ENCODE assay signal across 8 cellular contexts in genomic region chr17:32341141-32341856, GRCh38. TPM values are rescaled to one million over a fixed set of nuclear protein-coding genes. Genes with fewer than 3 reads are reported as not detected.
DNase-seq lines count a peak whose midpoint lies in the region; ATAC-seq, FAIRE-seq and TF ChIP-seq lines count a peak whose summit lies in the region.

No MANE protein-coding gene starts in this region.

- no peaks in the 10 kb centered on the region for H3K9me1 ChIP-seq in K562 (ENCODE audit: control insufficient read depth, insufficient read depth, low read length)

- H3K79me2 ChIP-seq in K562 (ENCODE audit: control insufficient read depth, insufficient read depth, low read length), result peaks cover 14% of the 10 kb centered on the region; the same call in 2 of the 3 replicates

- H4K20me1 ChIP-seq in K562 (replicated peaks; ENCODE audit: control insufficient read depth, insufficient read depth, low read length), result no peaks in the 10 kb centered on the region

- TF ChIP-seq EP300 in K562 (IDR thresholded peaks at IDR 0.05; ENCODE audit: low read length), result no peak

- H3K36me3 ChIP-seq in K562 (ENCODE audit: control insufficient read depth, insufficient read depth, low read length), result peaks cover 5% of the 10 kb centered on the region; the same call in 1 of the 3 replicates

- no peak for FAIRE-seq in K562 (lab: Jason Lieb, UNC)

- peaks cover 21 to 29% of the 10 kb centered on the region in 2 experiments for H3K4me1 ChIP-seq in K562 (replicated peaks in 1 of 2; ENCODE audit: control insufficient read depth in 2 of 2, insufficient read depth in 2 of 2, low read length in 2 of 2)

- no peaks in the 10 kb centered on the region for H3K9me3 ChIP-seq in K562 (replicated peaks; ENCODE audit: control insufficient read depth, insufficient read depth, low read depth, low read length)

- no peaks in the 10 kb centered on the region for H3K27me3 ChIP-seq in K562 (ENCODE audit: control insufficient read depth in 2 of 2, insufficient read depth in 2 of 2, low read length in 2 of 2)

- POLR2A ChIA-PET in K562 (lab: Yijun Ruan, JAX), result interaction anchor here (0.6 to 1.8 kb wide), 2 partner anchors 9 to 33 kb away, joined by 4 to 10 read pairs; no protein-coding TSS in a partner anchor

- no peak for TF ChIP-seq POLR2A in K562 (conservative IDR thresholded peaks at IDR 0.05)

- TF ChIP-seq CTCF in K562 (IDR thresholded peaks at IDR 0.05 in 2 of 3, conservative IDR thresholded peaks at IDR 0.05 in 1 of 3; ENCODE audit: insufficient read depth in 2 of 3, low read depth in 1 of 3, low read length in 3 of 3), result peak; percentile 12 to 33 (median 22); a peak in 2 of 6 replicates

- ATAC-seq in HG03460 (IDR thresholded peaks at IDR 0.05; ENCODE audit: unreplicated experiment) (peak; percentile 22), SK-N-SH treated with all-trans-retinoic acid at 6 μM for 48 hours (peak; percentile 31; the same call in 2 of the 3 replicates), K562 (0 out of 3 replicates have a peak, but pooled peaks have one; percentile 8), HG02970 (IDR thresholded peaks at IDR 0.05; ENCODE audit: low FRiP score, unreplicated experiment) (no peak)

- TF ChIP-seq RAD21 in K562 (CRISPR knock-in tag; conservative IDR thresholded peaks at IDR 0.05 in 1 of 2, IDR thresholded peaks at IDR 0.05 in 1 of 2), result peak in 1 of 2 experiments; percentile 34; a peak in 1 of 4 replicates

- peak overlapping the region; percentile 83 for H3K27ac ChIP-seq in K562 (ENCODE audit: extremely low read depth, low read depth, low read length)

- intact Hi-C loops in K562 (cut with micrococcal nuclease), result no loop called here

- peak overlapping the region; percentile 91 for H2AFZ ChIP-seq in K562 (ENCODE audit: low read depth, low read length)

- peak overlapping the region; percentile 97 for H3K4me2 ChIP-seq in K562 (ENCODE audit: insufficient read depth, low read length)

- DNase-seq in DMS53 (lab: John Stamatoyannopoulos, UW), result peak; percentile 41
- no peak for DNase-seq in DMS53 treated with DMSO at 0.1 percent for 48 hours (lab: John Stamatoyannopoulos, UW; ENCODE audit: unreplicated experiment)
- peak in 3 of 4 experiments; percentile 26 to 51 (median 30) for DNase-seq in K562 (ENCODE audit: extremely low read depth in 1 of 4, low spot score in 3 of 4)
- DNase-seq in iris pigment epithelial cell (ENCODE audit: low read depth), result peak; percentile 16
- DNase-seq in stimulated activated CD4-positive, alpha-beta T cell treated with anti-CD3 and anti-CD28 coated beads, Interleukin-2, amount 100 ng/mL, for 24 hours, result peak; percentile 43 to 48

- in situ Hi-C loops in K562 (cut with MboI), result no loop called here

- H3K4me3 ChIP-seq in K562, result peak overlapping the region; percentile 55

- WGBS in K562 (ENCODE audit: insufficient coverage, low coverage, missing lambda C conversion rate), result 4% methylated on average over 13 of the region's 13 CpGs

- TSS peak; percentile 59 for BruUV-seq in K562 (replicated peaks; lab: Mats Ljungman, UMichigan)

- H3K9ac ChIP-seq in K562 (ENCODE audit: insufficient read depth in 1 of 2, low read depth in 2 of 2, low read length in 2 of 2), result peak overlapping the region; percentile 74 to 92

- CTCF ChIA-PET in K562 (lab: Yijun Ruan, JAX; ENCODE audit: low intra/inter-chr PET ratio), result no interaction called here

TF ChIP-seq in SK-N-SH treated with all-trans-retinoic acid at 6 μM for 48 hours, 23 proteins besides CTCF, POLR2A, EP300 and RAD21:
- no peak for TF ChIP-seq ZFP3 (CRISPR knock-in tag; IDR thresholded peaks at IDR 0.05)
- TF ChIP-seq GLIS3 (CRISPR knock-in tag; IDR thresholded peaks at IDR 0.05), result no peak
- no peak for TF ChIP-seq ARNTL (CRISPR knock-in tag; IDR thresholded peaks at IDR 0.05; ENCODE audit: borderline replicate concordance, low read depth)
- no peak for TF ChIP-seq CSRNP3 (CRISPR knock-in tag; IDR thresholded peaks at IDR 0.05)
- no peak for TF ChIP-seq BACH2 (CRISPR knock-in tag; IDR thresholded peaks at IDR 0.05; ENCODE audit: borderline replicate concordance)
- no peak for TF ChIP-seq ZC3H10 (CRISPR knock-in tag; IDR thresholded peaks at IDR 0.05)
- TF ChIP-seq ZFP30 (CRISPR knock-in tag; IDR thresholded peaks at IDR 0.05), result no peak
- no peak for TF ChIP-seq RARB (CRISPR knock-in tag; IDR thresholded peaks at IDR 0.05)
- TF ChIP-seq ISL1 (CRISPR knock-in tag; IDR thresholded peaks at IDR 0.05), result no peak
- no peak for TF ChIP-seq TOX (CRISPR knock-in tag; IDR thresholded peaks at IDR 0.05; ENCODE audit: borderline replicate concordance)
TF ChIP-seq in SK-N-SH treated with all-trans-retinoic acid at 6 μM for 48 hours: peak in this region for 0.

TF ChIP-seq in K562, 482 proteins besides CTCF, POLR2A, EP300 and RAD21 (continues in another document):
- TF ChIP-seq ZNF384 (IDR thresholded peaks at IDR 0.05; ENCODE audit: low read depth, low read length) (0 out of 2 replicates have a peak, but pooled peaks have one; percentile 20), ZNF395 (CRISPR knock-in tag; IDR thresholded peaks at IDR 0.05) (0 out of 2 replicates have a peak, but pooled peaks have one; percentile 45), ARNT (IDR thresholded peaks at IDR 0.05) (0 out of 4 replicates have a peak, but pooled peaks of 1 of the 2 experiments have one; percentile 16), FOXK1 (CRISPR knock-in tag; IDR thresholded peaks at IDR 0.05; ENCODE audit: borderline replicate concordance) (0 out of 2 replicates have a peak, but pooled peaks have one; percentile 26), KDM5B (IDR thresholded peaks at IDR 0.05; ENCODE audit: insufficient replicate concordance, low read depth, low read length) (peak; percentile 21), XRCC5 (IDR thresholded peaks at IDR 0.05; ENCODE audit: low read depth, low read length) (0 out of 2 replicates have a peak, but pooled peaks have one; percentile 25), RFX7 (CRISPR knock-in tag; IDR thresholded peaks at IDR 0.05) (0 out of 2 replicates have a peak, but pooled peaks have one; percentile 9), HBP1 (CRISPR knock-in tag; IDR thresholded peaks at IDR 0.05) (peak; percentile 30; the same call in 1 of the 2 replicates)

RNA-seq across cellular contexts. Expression of gene C17orf75, which starts 0.7 kb away (rescaled TPM):
- total RNA-seq in K562 (2011; cell fraction: chromatin; rRNA removed; ENCODE audit: low replicate concordance), result 21.1 and 30.2 TPM in 2 replicates
- total RNA-seq in K562 (2011; cell fraction: nucleolus; rRNA removed), result 10.5 and 11.2 TPM in 2 replicates
- total RNA-seq in K562 (2011; cell fraction: nucleoplasm; rRNA removed), result 21.6 and 26.5 TPM in 2 replicates
- total RNA-seq in K562 (2014; rRNA removed) (17.4 and 24.8 TPM in 2 replicates), K562 (2014; rRNA removed; fragmentation: Illumina TruSeq; extraction: Trizol) (21.2 and 22.4 TPM in 2 replicates), K562 (2015; rRNA removed; fragmentation: Illumina TruSeq; extraction: Trizol) (15.0 and 16.1 TPM in 2 replicates), K562 (2021) (17.3 and 18.5 TPM in 2 replicates)
- polyA plus RNA-seq in K562 (2011; rRNA removed) (14.1 and 26.1 TPM in 2 replicates), K562 (2014; fragmentation: Illumina TruSeq; extraction: Trizol) (15.1 and 15.5 TPM in 2 replicates), K562 (2014; fragmentation: Nextera tagmentation; extraction: Ambion mirVana) (10 to 100 TPM; 49.6 to 55.7 TPM), K562 (2014; rRNA removed) (17.0 and 20.4 TPM in 2 replicates)
- polyA plus RNA-seq in K562 (2011; cell fraction: cytosol; rRNA removed), result 5.5 and 8.6 TPM in 2 replicates
- polyA plus RNA-seq in K562 (2011; cell fraction: nucleus; rRNA removed), result 11.0 and 15.2 TPM in 2 replicates
- 18.6 and 24.7 TPM in 2 replicates for polyA plus RNA-seq in K562 (2012)
- polyA minus RNA-seq in K562 (2011; rRNA and poly(A)+ RNA removed), result 9.7 and 16.0 TPM in 2 replicates
- polyA minus RNA-seq in K562 (2011; cell fraction: cytosol; rRNA and poly(A)+ RNA removed), result 4.6 and 7.2 TPM in 2 replicates
- polyA minus RNA-seq in K562 (2011; cell fraction: nucleus; rRNA and poly(A)+ RNA removed), result 4.6 and 5.6 TPM in 2 replicates

RNA-seq across cellular contexts. Expression of gene ZNF207, which starts 8.7 kb away (rescaled TPM):
- 624 and 1,466 TPM in 2 replicates for total RNA-seq in K562 (2011; cell fraction: chromatin; rRNA removed; ENCODE audit: low replicate concordance)
- 225 and 284 TPM in 2 replicates for total RNA-seq in K562 (2011; cell fraction: nucleolus; rRNA removed)
- 466 and 588 TPM in 2 replicates for total RNA-seq in K562 (2011; cell fraction: nucleoplasm; rRNA removed)
- 123 and 153 TPM in 2 replicates for total RNA-seq in K562 (2014; rRNA removed)
- total RNA-seq in K562 (2014; rRNA removed; fragmentation: Illumina TruSeq; extraction: Trizol), result 268 and 297 TPM in 2 replicates
- 245 and 255 TPM in 2 replicates for total RNA-seq in K562 (2015; rRNA removed; fragmentation: Illumina TruSeq; extraction: Trizol)
- total RNA-seq in K562 (2021), result 216 and 222 TPM in 2 replicates
- polyA plus RNA-seq in K562 (2011; rRNA removed), result 267 and 333 TPM in 2 replicates
- 266 and 328 TPM in 2 replicates for polyA plus RNA-seq in K562 (2011; cell fraction: cytosol; rRNA removed)
- polyA plus RNA-seq in K562 (2011; cell fraction: nucleus; rRNA removed), result 346 and 475 TPM in 2 replicates
- polyA plus RNA-seq in K562 (2012), result 196 and 246 TPM in 2 replicates
- 317 and 370 TPM in 2 replicates for polyA plus RNA-seq in K562 (2014; fragmentation: Illumina TruSeq; extraction: Trizol)
- 100 to 1,000 TPM; 191 to 245 TPM for polyA plus RNA-seq in K562 (2014; fragmentation: Nextera tagmentation; extraction: Ambion mirVana)
- 216 and 250 TPM in 2 replicates for polyA plus RNA-seq in K562 (2014; rRNA removed)
- polyA minus RNA-seq in K562 (2011; rRNA and poly(A)+ RNA removed), result 343 and 416 TPM in 2 replicates
- polyA minus RNA-seq in K562 (2011; cell fraction: cytosol; rRNA and poly(A)+ RNA removed), result 103 and 151 TPM in 2 replicates
- polyA minus RNA-seq in K562 (2011; cell fraction: nucleus; rRNA and poly(A)+ RNA removed), result 188 and 265 TPM in 2 replicates
